In the genomic region with DNA sequence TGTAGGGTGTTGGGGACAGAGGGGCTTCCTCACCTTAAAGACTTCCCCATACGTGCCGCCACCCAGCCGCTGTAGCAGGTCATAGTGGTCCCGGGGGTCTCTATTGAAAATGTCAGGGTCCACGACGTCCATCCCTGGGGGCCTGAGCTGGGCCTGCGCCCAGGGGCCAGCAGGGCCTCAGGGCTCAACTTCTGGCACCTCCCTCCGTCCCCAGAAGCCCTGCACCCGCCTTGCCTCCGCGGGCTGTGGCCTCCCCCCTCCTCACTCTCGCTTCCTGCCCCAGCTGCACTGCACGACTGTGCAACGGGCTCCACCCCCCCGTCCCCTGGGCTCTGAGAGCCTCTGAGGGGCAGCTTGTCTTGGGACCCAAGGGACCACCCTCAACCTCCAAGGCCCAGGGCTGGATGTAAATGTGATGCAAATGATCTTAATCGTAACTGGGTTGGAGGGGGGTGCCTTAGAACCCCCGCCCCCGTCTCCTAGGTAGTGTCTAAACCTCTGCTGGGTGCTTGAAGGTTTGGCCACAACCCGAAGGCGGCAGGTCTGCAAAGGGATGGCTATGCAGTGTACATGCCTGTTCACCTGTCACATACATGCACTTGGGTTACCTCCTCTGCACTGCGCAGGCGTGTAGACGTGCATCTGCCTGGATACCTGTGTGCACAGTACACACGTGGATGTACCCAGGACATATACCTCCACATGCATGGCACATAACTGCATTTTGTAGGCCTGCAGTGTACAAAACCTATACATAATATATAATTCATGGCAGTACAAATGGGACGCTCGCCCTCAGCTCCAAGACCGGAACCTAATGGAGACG, we compare ENCODE assay signal across 8 cellular contexts. TPM values are rescaled to one million over a fixed set of nuclear protein-coding genes. Genes with fewer than 3 reads are reported as not detected.
DNase-seq lines count a peak whose midpoint lies in the region; ATAC-seq and TF ChIP-seq lines count a peak whose summit lies in the region.

A gene (minus strand): TSS at position 190 of the 826 bp plus-strand sequence. CDS start 58 bp downstream, at position 132.

- H3K36me3 Mint-ChIP-seq in type B pancreatic cell: peaks cover 11% of the 10 kb centered on the region

- peak within 1 kb of the TSS; percentile 100 for H3K4me3 Mint-ChIP-seq in type B pancreatic cell

- H3K27me3 Mint-ChIP-seq in type B pancreatic cell: no peaks in the 10 kb centered on the region

- peak; percentile 96 for DNase-seq in NCI-H526 treated with DMSO at 0.1 percent for 48 hours (lab: John Stamatoyannopoulos, UW)
- peak; percentile 61 for DNase-seq in activated T-cell treated with anti-CD3 and anti-CD28 coated beads for 48 hours (ENCODE audit: low read depth)
- DNase-seq in fibroblast of mammary gland (ENCODE audit: low read depth): no peak
- peak in 4 of 5 donors; percentile 23 to 51 (median 44) for DNase-seq in ovary
- DNase-seq in type B pancreatic cell (ENCODE audit: extremely low spot score, unreplicated experiment): no peak
- DNase-seq in H4 (ENCODE audit: low spot score): no peak

- peaks cover 12% of the 10 kb centered on the region for H3K4me1 ChIP-seq in ovary (ENCODE audit: insufficient read depth)

- H3K4me3 ChIP-seq in fibroblast of mammary gland (ENCODE audit: control insufficient read depth, low read depth, low read length) (peak within 1 kb of the TSS; percentile 87), ovary (peak within 1 kb of the TSS; percentile 87)

- H3K27ac ChIP-seq in ovary: peak within 1 kb of the TSS in 1 of 2 donors; percentile 72

- no peaks in the 10 kb centered on the region for H3K27me3 ChIP-seq in ovary

- TF ChIP-seq EP300 in ovary (IDR thresholded peaks at IDR 0.05): no peak

- peaks cover 12% of the 10 kb centered on the region for H3K4me1 Mint-ChIP-seq in type B pancreatic cell (ENCODE audit: unreplicated experiment)

- no peak for TF ChIP-seq POLR2A in ovary (IDR thresholded peaks at IDR 0.05)

- H3K27ac Mint-ChIP-seq in type B pancreatic cell: peak within 1 kb of the TSS; percentile 98

- ATAC-seq in GM18511 (IDR thresholded peaks at IDR 0.05; ENCODE audit: unreplicated experiment): peak; percentile 78
- ATAC-seq in HG02852 (IDR thresholded peaks at IDR 0.05; ENCODE audit: unreplicated experiment): peak; percentile 55

- TF ChIP-seq CTCF in fibroblast of mammary gland (conservative IDR thresholded peaks at IDR 0.05; ENCODE audit: control insufficient read depth, insufficient read depth, low read depth, low read length): no peak
- TF ChIP-seq CTCF in ovary (IDR thresholded peaks at IDR 0.05): no peak
- TF ChIP-seq CTCF in type B pancreatic cell (conservative IDR thresholded peaks at IDR 0.05): no peak

- no peaks in the 10 kb centered on the region for H3K9me3 ChIP-seq in ovary

- WGBS in ovary, 3 donors: 28 to 40% (median 36%) methylated on average over 28 of the region's 28 CpGs

- H3K36me3 ChIP-seq in ovary: no peaks in the 10 kb centered on the region

- no peaks in the 10 kb centered on the region for H3K9me3 Mint-ChIP-seq in type B pancreatic cell

- intact Hi-C loops in ovary (cut with DNase I): no loop called here

RNA-seq across cellular contexts. Expression of the gene that starts here (rescaled TPM):
- 1 to 10 TPM in 6 of 7 donors, under 1 TPM in 1; 0.95 to 6.1 (median 2.6) TPM for total RNA-seq in ovary
- 1 to 10 TPM; 1.0 to 2.6 TPM for polyA plus RNA-seq in ovary
- total RNA-seq in type B pancreatic cell (ENCODE audit: low replicate concordance): 2.4 and 16.8 TPM in 2 replicates
- total RNA-seq in H4 (2014; rRNA removed; shearing (Covaris generic)): 0.29 and 3.0 TPM in 2 replicates

Comparison
In these comparisons a context has a peak if more than half of its experiments do, and no peak if none do; other contexts are left out.
1. DNase-seq: peak in NCI-H526 treated with DMSO at 0.1 percent for 48 hours (single experiment), activated T-cell treated with anti-CD3 and anti-CD28 coated beads for 48 hours (single experiment) and ovary (4 of 5); none in fibroblast of mammary gland (single experiment), type B pancreatic cell (single experiment) and H4 (single experiment).